Comparison of ENCODE assay signal across 8 cellular contexts in the genomic region with DNA sequence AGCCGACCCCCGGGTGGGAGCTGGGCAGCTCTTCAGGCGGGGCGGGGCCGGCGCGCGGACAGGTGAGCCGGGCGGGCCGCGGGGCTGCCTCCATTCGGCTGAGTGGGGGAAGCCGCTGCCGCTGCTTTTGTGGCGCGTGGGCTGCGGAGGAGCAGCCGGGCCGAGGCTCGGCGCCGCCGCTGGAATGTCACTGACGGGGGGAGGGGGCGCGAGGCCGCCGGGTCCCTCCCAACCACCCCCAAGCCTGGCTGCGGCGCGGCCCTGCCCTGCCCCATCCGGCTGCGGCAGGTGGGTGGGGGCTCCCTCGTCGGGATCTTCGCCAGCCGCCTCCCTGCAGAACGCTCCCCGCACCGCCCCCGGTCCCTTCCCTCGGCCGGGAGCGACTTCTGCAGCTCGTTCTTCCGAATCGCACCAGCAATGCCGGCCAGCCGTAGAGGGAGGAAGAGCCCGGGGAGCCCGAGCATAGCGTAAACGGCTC. TPM values are rescaled to one million over a fixed set of nuclear protein-coding genes. Genes with fewer than 3 reads are reported as not detected.
DNase-seq lines count a peak whose midpoint lies in the region; ATAC-seq and TF ChIP-seq lines count a peak whose summit lies in the region.

No MANE protein-coding gene starts in this region.

- H3K9me2 ChIP-seq in HCT116 (ENCODE audit: insufficient read depth) = no peaks in the 10 kb centered on the region

- H4K20me1 ChIP-seq in HCT116 (ENCODE audit: insufficient read depth) = peaks cover 10% of the 10 kb centered on the region; the same call in 1 of the 2 replicates

- no peaks in the 10 kb centered on the region for H3K9me3 ChIP-seq in HCT116 (ENCODE audit: control insufficient read depth in 1 of 2, insufficient read depth in 1 of 2, low read depth in 1 of 2, low read length in 2 of 2)
- no peaks in the 10 kb centered on the region for H3K9me3 ChIP-seq in neutrophil
- no peaks in the 10 kb centered on the region for H3K9me3 ChIP-seq in transverse colon

- H3K36me3 ChIP-seq in HCT116 (ENCODE audit: control insufficient read depth in 1 of 2, insufficient read depth in 2 of 2, low read length in 2 of 2) (no peaks in the 10 kb centered on the region; a peak in 1 of 4 replicates), neutrophil (no peaks in the 10 kb centered on the region), transverse colon (no peaks in the 10 kb centered on the region)

- peak; percentile 45 for ATAC-seq in HCT116

- H3K27ac ChIP-seq in HCT116 (ENCODE audit: low read depth, low read length) (peak overlapping the region; percentile 82), neutrophil (peak overlapping the region; percentile 87), transverse colon (peak overlapping the region; percentile 92 to 99 (median 98))

- in situ Hi-C loops in transverse colon (cut with MboI; ENCODE audit: low pct_ligation_motif_present in 1 of 4, low pct_unique_long_range_greater_than_20kb in 1 of 4, low sequenced_read_pairs in 3 of 4) = no loop called here

- TF ChIP-seq RAD21 in HCT116 (IDR thresholded peaks at IDR 0.05; ENCODE audit: low read depth) = no peak

- no peak overlapping the region for H2AFZ ChIP-seq in HCT116 (ENCODE audit: low read depth, low read length, poor library complexity, severe bottlenecking)

- TF ChIP-seq POLR2A in HCT116 (IDR thresholded peaks at IDR 0.05; ENCODE audit: borderline replicate concordance, extremely low read depth, insufficient read depth, insufficient read length) = no peak
- TF ChIP-seq POLR2A in transverse colon (IDR thresholded peaks at IDR 0.05) = no peak

- DNase-seq in NCI-H82 (lab: John Stamatoyannopoulos, UW) (peak; percentile 77), NCI-H82 treated with DMSO at 0.1 percent for 48 hours (lab: John Stamatoyannopoulos, UW; ENCODE audit: unreplicated experiment) (no peak), HCT116 (ENCODE audit: low read depth, low spot score) (no peak), NAMALWA (ENCODE audit: low spot score) (peak; percentile 59), germinal center (ENCODE audit: low spot score) (peak; percentile 56), transverse colon (peak; percentile 69)
- DNase-seq in activated CD8-positive, alpha-beta memory T cell treated with anti-CD3 and anti-CD28 coated beads, Interleukin-2, amount 50 U/mL, for 48 hours = peak; percentile 78

- no TSS peak for BruUV-seq in HCT116 (replicated peaks; lab: Mats Ljungman, UMichigan)

- H3K4me3 ChIP-seq in HCT116 (replicated peaks in 1 of 2; ENCODE audit: low read depth in 1 of 2, low read length in 2 of 2) = peak overlapping the region; percentile 47 to 93
- H3K4me3 ChIP-seq in neutrophil (ENCODE audit: low read depth in 1 of 2, low read length in 1 of 2) = peak overlapping the region; percentile 80 to 93
- H3K4me3 ChIP-seq in transverse colon = peak overlapping the region; percentile 72 to 97 (median 87)

- CTCF ChIA-PET in HCT116 (lab: Charles Lee) = no interaction called here

- H3K4me1 ChIP-seq in HCT116 (ENCODE audit: control insufficient read depth in 1 of 2, insufficient read depth in 2 of 2, low read length in 2 of 2) (peaks cover 35 to 54% of the 10 kb centered on the region in 2 experiments), neutrophil (ENCODE audit: control insufficient read depth in 1 of 2, insufficient read depth in 1 of 2, low read depth in 1 of 2, low read length in 1 of 2) (peaks cover 22 to 30% of the 10 kb centered on the region in 2 experiments), transverse colon (peaks cover 39 to 72% (median 58%) of the 10 kb centered on the region in 4 donors)

- 3% methylated on average over 44 of the region's 54 CpGs; no CpG with 5 or more reads in 1 of the 2 donors for WGBS in transverse colon (ENCODE audit: low coverage in 1 of 2), 2 donors

- peak overlapping the region; percentile 83 for H3K9ac ChIP-seq in HCT116 (ENCODE audit: low read length)

- no peak for TF ChIP-seq EP300 in transverse colon (IDR thresholded peaks at IDR 0.05; ENCODE audit: low read depth)

- intact Hi-C loops in HCT116 (cut with micrococcal nuclease) (loop anchor here (5.0 to 10.0 kb wide), 3 partner anchors 45 to 258 kb away; partner anchors contain the start of gene ODF2), transverse colon (cut with DNase I; ENCODE audit: low total_unique reads) (no loop called here)

- POLR2A ChIA-PET in HCT116 (lab: Charles Lee) = interaction anchor here (0.6 to 2.5 kb wide), 5 partner anchors 12 to 120 kb away, joined by 3 to 10 read pairs (median 6); partner anchors contain the start of gene GLE1

- TF ChIP-seq CTCF in HCT116 (IDR thresholded peaks at IDR 0.05 in 2 of 3, conservative IDR thresholded peaks at IDR 0.05 in 1 of 3; ENCODE audit: borderline replicate concordance in 1 of 3, insufficient read depth in 1 of 3, low read depth in 2 of 3, low read length in 2 of 3) = no peak
- no peak for TF ChIP-seq CTCF in neutrophil (IDR thresholded peaks at IDR 0.05)
- no peak for TF ChIP-seq CTCF in transverse colon (IDR thresholded peaks at IDR 0.05)

- RAD21 ChIA-PET in HCT116 (lab: Charles Lee; ENCODE audit: low non-redundant PET in 1 of 2, low total read pairs in 2 of 2, uncharacterized antibody in 2 of 2, unreplicated experiment in 2 of 2) = no interaction called here

- peaks cover 49% of the 10 kb centered on the region for H3K79me2 ChIP-seq in HCT116 (ENCODE audit: insufficient read depth, low read length)

- peak overlapping the region; percentile 88 for H3K4me2 ChIP-seq in HCT116 (ENCODE audit: low read length)

- H3K27me3 ChIP-seq in HCT116 (ENCODE audit: insufficient read depth, low read length) (no peaks in the 10 kb centered on the region), neutrophil (no peaks in the 10 kb centered on the region), transverse colon (no peaks in the 10 kb centered on the region)

TF ChIP-seq in HCT116, 20 proteins besides CTCF, POLR2A, EP300 and RAD21 (continues in another document):
- no peak for TF ChIP-seq FOSL1 (IDR thresholded peaks at IDR 0.05; ENCODE audit: low read depth)
- TF ChIP-seq EZH2 (IDR thresholded peaks at IDR 0.05) = no peak
- TF ChIP-seq EZH2phosphoT487 (IDR thresholded peaks at IDR 0.05; ENCODE audit: borderline replicate concordance) = no peak
- no peak for TF ChIP-seq POLR2AphosphoS5 (IDR thresholded peaks at IDR 0.05; ENCODE audit: low read depth, low read length)
- no peak for TF ChIP-seq YY1 (IDR thresholded peaks at IDR 0.05; ENCODE audit: extremely low read depth, insufficient replicate concordance, low read depth, low read length)
- no peak for TF ChIP-seq TCF7L2 (IDR thresholded peaks at IDR 0.05; ENCODE audit: borderline replicate concordance, extremely low read depth, insufficient read depth, insufficient read length)
- TF ChIP-seq CEBPB (IDR thresholded peaks at IDR 0.05; ENCODE audit: low read depth) = no peak
- TF ChIP-seq SP1 (IDR thresholded peaks at IDR 0.05; ENCODE audit: low read depth) = no peak; the same call in 1 of the 2 replicates
- peak; percentile 13; the same call in 1 of the 2 replicates for TF ChIP-seq SIN3A (IDR thresholded peaks at IDR 0.05; ENCODE audit: low read depth)
- TF ChIP-seq ZBTB33 (IDR thresholded peaks at IDR 0.05; ENCODE audit: extremely low read depth, insufficient replicate concordance, low read length) = no peak
- TF ChIP-seq, protein P1, sequence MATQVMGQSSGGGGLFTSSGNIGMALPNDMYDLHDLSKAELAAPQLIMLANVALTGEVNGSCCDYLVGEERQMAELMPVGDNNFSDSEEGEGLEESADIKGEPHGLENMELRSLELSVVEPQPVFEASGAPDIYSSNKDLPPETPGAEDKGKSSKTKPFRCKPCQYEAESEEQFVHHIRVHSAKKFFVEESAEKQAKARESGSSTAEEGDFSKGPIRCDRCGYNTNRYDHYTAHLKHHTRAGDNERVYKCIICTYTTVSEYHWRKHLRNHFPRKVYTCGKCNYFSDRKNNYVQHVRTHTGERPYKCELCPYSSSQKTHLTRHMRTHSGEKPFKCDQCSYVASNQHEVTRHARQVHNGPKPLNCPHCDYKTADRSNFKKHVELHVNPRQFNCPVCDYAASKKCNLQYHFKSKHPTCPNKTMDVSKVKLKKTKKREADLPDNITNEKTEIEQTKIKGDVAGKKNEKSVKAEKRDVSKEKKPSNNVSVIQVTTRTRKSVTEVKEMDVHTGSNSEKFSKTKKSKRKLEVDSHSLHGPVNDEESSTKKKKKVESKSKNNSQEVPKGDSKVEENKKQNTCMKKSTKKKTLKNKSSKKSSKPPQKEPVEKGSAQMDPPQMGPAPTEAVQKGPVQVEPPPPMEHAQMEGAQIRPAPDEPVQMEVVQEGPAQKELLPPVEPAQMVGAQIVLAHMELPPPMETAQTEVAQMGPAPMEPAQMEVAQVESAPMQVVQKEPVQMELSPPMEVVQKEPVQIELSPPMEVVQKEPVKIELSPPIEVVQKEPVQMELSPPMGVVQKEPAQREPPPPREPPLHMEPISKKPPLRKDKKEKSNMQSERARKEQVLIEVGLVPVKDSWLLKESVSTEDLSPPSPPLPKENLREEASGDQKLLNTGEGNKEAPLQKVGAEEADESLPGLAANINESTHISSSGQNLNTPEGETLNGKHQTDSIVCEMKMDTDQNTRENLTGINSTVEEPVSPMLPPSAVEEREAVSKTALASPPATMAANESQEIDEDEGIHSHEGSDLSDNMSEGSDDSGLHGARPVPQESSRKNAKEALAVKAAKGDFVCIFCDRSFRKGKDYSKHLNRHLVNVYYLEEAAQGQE (IDR thresholded peaks at IDR 0.05; ENCODE audit: low read depth) = no peak
- peak; percentile 89 for TF ChIP-seq ZFX (IDR thresholded peaks at IDR 0.05)
- no peak for TF ChIP-seq ELF1 (IDR thresholded peaks at IDR 0.05; ENCODE audit: borderline replicate concordance, low read depth)
- no peak for TF ChIP-seq SRF (IDR thresholded peaks at IDR 0.05; ENCODE audit: low read depth)

RNA-seq across cellular contexts. Expression of gene SPTAN1, which starts 0.4 kb away (rescaled TPM):
- total RNA-seq in HCT116 (2021; ENCODE audit: unreplicated experiment) (111 TPM), transverse colon (100 to 1,000 TPM; 234 to 464 (median 328) TPM)
- polyA plus RNA-seq in HCT116 (2012) = 97.8 and 99.6 TPM in 2 replicates

RNA-seq across cellular contexts. Expression of gene GLE1, which starts 48.3 kb away (rescaled TPM):
- total RNA-seq in HCT116 (2021; ENCODE audit: unreplicated experiment) = 36.6 TPM
- polyA plus RNA-seq in HCT116 (2012) = 21.6 and 26.1 TPM in 2 replicates
- 100 to 1,000 TPM in 1 of 4 donors, 10 to 100 TPM in 3; 24.3 to 120 (median 58.7) TPM for total RNA-seq in transverse colon

Comparison
In these comparisons a context has a peak if more than half of its experiments do, and no peak if none do; other contexts are left out.
1. DNase-seq: peak in NCI-H82 (single experiment), NAMALWA (single experiment), activated CD8-positive, alpha-beta memory T cell treated with anti-CD3 and anti-CD28 coated beads, Interleukin-2, amount 50 U/mL, for 48 hours (single experiment), germinal center (single experiment) and transverse colon (single experiment); none in NCI-H82 treated with DMSO at 0.1 percent for 48 hours (single experiment) and HCT116 (single experiment).
2. Peak in every context shown above with its lines, with median percentiles within 50 percentile points of each other: H3K27ac ChIP-seq and H3K4me3 ChIP-seq.